In the genomic region with DNA sequence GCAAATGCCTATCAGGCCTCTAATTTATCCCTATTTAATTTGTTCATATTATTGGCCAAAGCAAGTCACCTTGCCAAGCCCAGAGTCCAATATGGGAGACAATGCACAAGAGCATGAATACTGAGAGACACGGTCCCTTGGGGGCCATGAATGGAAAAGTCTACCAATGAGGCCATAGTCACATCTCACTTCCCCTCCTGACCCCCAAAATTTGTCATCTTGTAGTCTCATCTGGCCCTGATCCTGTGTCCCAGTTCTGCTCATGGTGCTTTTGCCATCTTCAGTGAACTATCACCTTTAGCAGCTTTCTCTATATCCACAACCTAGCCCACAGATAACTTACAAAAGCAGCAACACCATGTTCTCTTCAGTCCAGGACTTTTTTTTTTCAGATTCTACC, we compare ENCODE assay signal across 16 cellular contexts.
DNase-seq lines count a peak whose midpoint lies in the region; ATAC-seq, FAIRE-seq and TF ChIP-seq lines count a peak whose summit lies in the region.
"Had no signal": no experiment of that assay in that cellular context is flagged by ENCODE, and none has a peak within 500 bp of the region (broad histone marks: within the 10 kb centered on the region; RNA-seq: fewer than 3 reads in every experiment).

No MANE protein-coding gene starts in this region.

- DNase-seq in GM12892 (ENCODE audit: insufficient read length) (no peak), memory B cell (ENCODE audit: low spot score in 2 of 2) (no peak), GM10248 (ENCODE audit: extremely low spot score) (no peak), SJCRH30 (no peak)
- DNase-seq: Calu3; CD4-positive, CD25-positive, alpha-beta regulatory T cell; DMS 273 treated with DMSO at 0.1 percent for 48 hours; GOT3; H9; IMR-90; KG1 had no signal

- no peak for TF ChIP-seq POLR2A in GM12892 (IDR thresholded peaks at IDR 0.05; ENCODE audit: low read depth, low read length)

- H2AFZ ChIP-seq in OCI-LY3 (ENCODE audit: low read depth, low read length) = no peak overlapping the region

- no peak overlapping the region for H3K9ac ChIP-seq in OCI-LY3 (ENCODE audit: low read length)
- H3K9ac ChIP-seq: BLaER1 treated with 17β-estradiol and CSF1 and Interleukin-3, amounts not matched to agents 10 nM and 100 nM had no signal

- H3K36me3 Mint-ChIP-seq in memory B cell = no peaks in the 10 kb centered on the region
- H3K36me3 Mint-ChIP-seq: CD4-positive, CD25-positive, alpha-beta regulatory T cell had no signal

- ATAC-seq in memory B cell (ENCODE audit: low read depth) (no peak), GM18861 (IDR thresholded peaks at IDR 0.05; ENCODE audit: unreplicated experiment) (no peak), HG03460 (IDR thresholded peaks at IDR 0.05; ENCODE audit: unreplicated experiment) (no peak)

- no peaks in the 10 kb centered on the region for H3K27me3 Mint-ChIP-seq in memory B cell

- H3K79me2 ChIP-seq in OCI-LY3 (ENCODE audit: low read length) = no peaks in the 10 kb centered on the region

- peak; percentile 58 for FAIRE-seq in GM12892 (lab: Jason Lieb, UNC)
- FAIRE-seq: A204.1 had no signal

- peaks cover 49% of the 10 kb centered on the region for H3K4me1 Mint-ChIP-seq in memory B cell
- H3K4me1 Mint-ChIP-seq: CD4-positive, CD25-positive, alpha-beta regulatory T cell; H9 had no signal

- H3K4me1 ChIP-seq in OCI-LY3 (ENCODE audit: low read length) (peaks cover 50% of the 10 kb centered on the region), SJCRH30 (no peaks in the 10 kb centered on the region)

- H4K20me1 ChIP-seq in OCI-LY3 (ENCODE audit: insufficient read depth, low read length) = no peaks in the 10 kb centered on the region
- H4K20me1 ChIP-seq: BLaER1 treated with 17β-estradiol and CSF1 and Interleukin-3, amounts not matched to agents 10 nM and 100 nM had no signal

- H3K9me3 Mint-ChIP-seq in memory B cell = peaks cover 4% of the 10 kb centered on the region
- H3K9me3 Mint-ChIP-seq: H9 had no signal

- 0 out of 2 replicates have a peak overlapping the region, but pooled peaks have one; percentile 34 for H3K4me3 ChIP-seq in OCI-LY3 (ENCODE audit: low read length)
- no peak overlapping the region for H3K4me3 ChIP-seq in SJCRH30
- H3K4me3 ChIP-seq: BLaER1 treated with 17β-estradiol and CSF1 and Interleukin-3, amounts not matched to agents 10 nM and 100 nM had no signal

- no peak overlapping the region; the same call in 1 of the 2 replicates for H3K27ac ChIP-seq in OCI-LY3 (ENCODE audit: low read length)
- no peak overlapping the region for H3K27ac ChIP-seq in SJCRH30
- H3K27ac ChIP-seq: BLaER1 treated with 17β-estradiol and CSF1 and Interleukin-3, amounts not matched to agents 10 nM and 100 nM had no signal

- peak overlapping the region; percentile 86 for H3K27ac Mint-ChIP-seq in memory B cell
- H3K27ac Mint-ChIP-seq: H9 had no signal

- no peak for TF ChIP-seq CTCF in OCI-LY3 (IDR thresholded peaks at IDR 0.05; ENCODE audit: low read depth, low read length)
- TF ChIP-seq CTCF in GM10248 (IDR thresholded peaks at IDR 0.05; ENCODE audit: control extremely low read depth, extremely low read depth, low read depth, missing control alignments) = no peak

- no peaks in the 10 kb centered on the region for H3K36me3 ChIP-seq in OCI-LY3 (replicated peaks; ENCODE audit: low read depth, low read length)
- H3K36me3 ChIP-seq in SJCRH30 = no peaks in the 10 kb centered on the region
- H3K36me3 ChIP-seq: BLaER1 treated with 17β-estradiol and CSF1 and Interleukin-3, amounts not matched to agents 10 nM and 100 nM had no signal

- no peaks in the 10 kb centered on the region for H3K9me3 ChIP-seq in OCI-LY3 (ENCODE audit: insufficient read depth, low read length)
- H3K9me3 ChIP-seq in SJCRH30 (replicated peaks) = no peaks in the 10 kb centered on the region
- H3K9me3 ChIP-seq: BLaER1 treated with 17β-estradiol and CSF1 and Interleukin-3, amounts not matched to agents 10 nM and 100 nM had no signal

- H3K27me3 ChIP-seq in OCI-LY3 (ENCODE audit: low read depth, low read length) = peaks cover 30% of the 10 kb centered on the region; the same call in 1 of the 2 replicates
- H3K27me3 ChIP-seq in SJCRH30 = no peaks in the 10 kb centered on the region
- H3K27me3 ChIP-seq: BLaER1 treated with 17β-estradiol and CSF1 and Interleukin-3, amounts not matched to agents 10 nM and 100 nM had no signal

- H3K4me3 Mint-ChIP-seq in memory B cell = peak overlapping the region; percentile 2
- H3K4me3 Mint-ChIP-seq: CD4-positive, CD25-positive, alpha-beta regulatory T cell; H9 had no signal

- POLR2A ChIA-PET in GM10248 (lab: Yijun Ruan, JAX) = no interaction called here

- CTCF ChIA-PET in GM10248 (lab: Yijun Ruan, JAX) = interaction anchor here (1.6 kb wide), 1 partner anchor 13 kb away, joined by 6 read pairs; no protein-coding TSS in a partner anchor

- peak overlapping the region; percentile 80 for H3K4me2 ChIP-seq in OCI-LY3 (ENCODE audit: low read length)
